1 cellular context compared by ENCODE assay signal in genomic region chr11:43988040-43988793, GRCh38.
TF ChIP-seq lines count a peak whose summit lies in the region.

No MANE protein-coding gene starts in this region.

TF ChIP-seq in HCT116, 20 proteins besides CTCF, POLR2A, EP300 and RAD21 (continued from another document):
- no peak for TF ChIP-seq ZNF274 (IDR thresholded peaks at IDR 0.05; ENCODE audit: low read depth, low read length)
- no peak for TF ChIP-seq EGR1 (IDR thresholded peaks at IDR 0.05; ENCODE audit: low read depth)
- TF ChIP-seq, protein P1, sequence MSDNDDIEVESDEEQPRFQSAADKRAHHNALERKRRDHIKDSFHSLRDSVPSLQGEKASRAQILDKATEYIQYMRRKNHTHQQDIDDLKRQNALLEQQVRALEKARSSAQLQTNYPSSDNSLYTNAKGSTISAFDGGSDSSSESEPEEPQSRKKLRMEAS (IDR thresholded peaks at IDR 0.05) = no peak
- no peak for TF ChIP-seq ATF3 (IDR thresholded peaks at IDR 0.05)
- TF ChIP-seq SIN3A (IDR thresholded peaks at IDR 0.05; ENCODE audit: low read depth) = no peak
- TF ChIP-seq EZH2phosphoT487 (IDR thresholded peaks at IDR 0.05; ENCODE audit: borderline replicate concordance) = no peak
- TF ChIP-seq ZBTB33 (IDR thresholded peaks at IDR 0.05; ENCODE audit: extremely low read depth, insufficient replicate concordance, low read length) = no peak
- TF ChIP-seq JUND (IDR thresholded peaks at IDR 0.05) = no peak
- TF ChIP-seq CBX3 (IDR thresholded peaks at IDR 0.05; ENCODE audit: low read depth) = no peak
